ENCODE assay signal across 1 cellular context in genomic region chr22:46250035-46250782, GRCh38.
A peak's percentile ranks its signal among the peaks of the same experiment; 100 is the strongest.
TF ChIP-seq lines count a peak whose summit lies in the region.

A gene with protein sequence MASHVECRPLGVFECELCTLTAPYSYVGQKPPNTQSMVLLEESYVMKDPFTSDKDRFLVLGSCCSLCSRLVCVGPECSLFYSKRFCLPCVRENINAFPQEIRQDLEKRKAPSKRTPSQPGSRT (minus strand): TSS chr22:46250293. CDS start chr22:46248284, 2,009 bp downstream.

TF ChIP-seq in GM12878, 131 proteins besides CTCF, POLR2A, EP300 and RAD21 (continued from another document and continues in another):
- TF ChIP-seq, protein P1, sequence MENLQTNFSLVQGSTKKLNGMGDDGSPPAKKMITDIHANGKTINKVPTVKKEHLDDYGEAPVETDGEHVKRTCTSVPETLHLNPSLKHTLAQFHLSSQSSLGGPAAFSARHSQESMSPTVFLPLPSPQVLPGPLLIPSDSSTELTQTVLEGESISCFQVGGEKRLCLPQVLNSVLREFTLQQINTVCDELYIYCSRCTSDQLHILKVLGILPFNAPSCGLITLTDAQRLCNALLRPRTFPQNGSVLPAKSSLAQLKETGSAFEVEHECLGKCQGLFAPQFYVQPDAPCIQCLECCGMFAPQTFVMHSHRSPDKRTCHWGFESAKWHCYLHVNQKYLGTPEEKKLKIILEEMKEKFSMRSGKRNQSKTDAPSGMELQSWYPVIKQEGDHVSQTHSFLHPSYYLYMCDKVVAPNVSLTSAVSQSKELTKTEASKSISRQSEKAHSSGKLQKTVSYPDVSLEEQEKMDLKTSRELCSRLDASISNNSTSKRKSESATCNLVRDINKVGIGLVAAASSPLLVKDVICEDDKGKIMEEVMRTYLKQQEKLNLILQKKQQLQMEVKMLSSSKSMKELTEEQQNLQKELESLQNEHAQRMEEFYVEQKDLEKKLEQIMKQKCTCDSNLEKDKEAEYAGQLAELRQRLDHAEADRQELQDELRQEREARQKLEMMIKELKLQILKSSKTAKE (IDR thresholded peaks at IDR 0.05; ENCODE audit: low read depth, poor library complexity, severe bottlenecking) = no peak
- no peak for TF ChIP-seq ATF7 (IDR thresholded peaks at IDR 0.05; ENCODE audit: low read depth)
- TF ChIP-seq NFYA (IDR thresholded peaks at IDR 0.05; ENCODE audit: borderline replicate concordance, low read depth, low read length) = no peak
- TF ChIP-seq NR2C2 (IDR thresholded peaks at IDR 0.05; ENCODE audit: borderline replicate concordance, control insufficient read depth, insufficient read length, low read depth) = no peak
- TF ChIP-seq IRF3 (IDR thresholded peaks at IDR 0.05) = no peak
- TF ChIP-seq ZBTB33 (IDR thresholded peaks at IDR 0.05) = no peak
- TF ChIP-seq TAF1 (IDR thresholded peaks at IDR 0.05; ENCODE audit: borderline replicate concordance, low read depth, low read length) = peak; percentile 64; the same call in 1 of the 2 replicates
- no peak for TF ChIP-seq FOS (IDR thresholded peaks at IDR 0.05; ENCODE audit: borderline replicate concordance, extremely low read depth, insufficient read length)
- TF ChIP-seq MXI1 (IDR thresholded peaks at IDR 0.05; ENCODE audit: low read depth, low read length) = peak; percentile 59
- TF ChIP-seq SRF (IDR thresholded peaks at IDR 0.05; ENCODE audit: low read depth in 2 of 2, low read length in 2 of 2) = no peak
- no peak for TF ChIP-seq HDAC6 (IDR thresholded peaks at IDR 0.05; ENCODE audit: unreplicated experiment)
- peak in 1 of 2 experiments; percentile 17; a peak in 1 of 3 replicates for TF ChIP-seq EGR1 (IDR thresholded peaks at IDR 0.05; ENCODE audit: borderline replicate concordance in 1 of 2, low read depth in 2 of 2, low read length in 2 of 2)
- TF ChIP-seq ZNF24 (IDR thresholded peaks at IDR 0.05) = no peak
- TF ChIP-seq, protein P2, sequence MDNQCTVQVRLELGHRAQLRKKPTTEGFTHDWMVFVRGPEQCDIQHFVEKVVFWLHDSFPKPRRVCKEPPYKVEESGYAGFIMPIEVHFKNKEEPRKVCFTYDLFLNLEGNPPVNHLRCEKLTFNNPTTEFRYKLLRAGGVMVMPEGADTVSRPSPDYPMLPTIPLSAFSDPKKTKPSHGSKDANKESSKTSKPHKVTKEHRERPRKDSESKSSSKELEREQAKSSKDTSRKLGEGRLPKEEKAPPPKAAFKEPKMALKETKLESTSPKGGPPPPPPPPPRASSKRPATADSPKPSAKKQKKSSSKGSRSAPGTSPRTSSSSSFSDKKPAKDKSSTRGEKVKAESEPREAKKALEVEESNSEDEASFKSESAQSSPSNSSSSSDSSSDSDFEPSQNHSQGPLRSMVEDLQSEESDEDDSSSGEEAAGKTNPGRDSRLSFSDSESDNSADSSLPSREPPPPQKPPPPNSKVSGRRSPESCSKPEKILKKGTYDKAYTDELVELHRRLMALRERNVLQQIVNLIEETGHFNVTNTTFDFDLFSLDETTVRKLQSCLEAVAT (IDR thresholded peaks at IDR 0.05) = no peak
- TF ChIP-seq ETV6 (conservative IDR thresholded peaks at IDR 0.05 in 1 of 2, IDR thresholded peaks at IDR 0.05 in 1 of 2; ENCODE audit: borderline replicate concordance in 1 of 2, low read depth in 1 of 2) = no peak
- TF ChIP-seq MYC (IDR thresholded peaks at IDR 0.05; ENCODE audit: insufficient read depth, insufficient read length, insufficient replicate concordance, low read length, severe bottlenecking) = peak; percentile 21
- TF ChIP-seq HCFC1 (IDR thresholded peaks at IDR 0.05; ENCODE audit: low read length) = peak; percentile 17; the same call in 1 of the 2 replicates
- no peak for TF ChIP-seq SP1 (IDR thresholded peaks at IDR 0.05; ENCODE audit: low read depth, low read length)
- TF ChIP-seq RCOR1 (conservative IDR thresholded peaks at IDR 0.05; ENCODE audit: low read depth, low read length) = no peak
- TF ChIP-seq ZNF687 (IDR thresholded peaks at IDR 0.05) = peak; percentile 84
- peak; percentile 86 for TF ChIP-seq SIN3A (IDR thresholded peaks at IDR 0.05; ENCODE audit: low read depth, low read length)
- 0 out of 2 replicates have a peak, but pooled peaks have one; percentile 61 for TF ChIP-seq CBFB (IDR thresholded peaks at IDR 0.05; ENCODE audit: low read depth)
- no peak for TF ChIP-seq JUNB (IDR thresholded peaks at IDR 0.05)
- TF ChIP-seq WRNIP1 (IDR thresholded peaks at IDR 0.05; ENCODE audit: borderline replicate concordance, low read depth, low read length) = no peak
- no peak for TF ChIP-seq IRF5 (IDR thresholded peaks at IDR 0.05; ENCODE audit: borderline replicate concordance)
- TF ChIP-seq, protein P3, sequence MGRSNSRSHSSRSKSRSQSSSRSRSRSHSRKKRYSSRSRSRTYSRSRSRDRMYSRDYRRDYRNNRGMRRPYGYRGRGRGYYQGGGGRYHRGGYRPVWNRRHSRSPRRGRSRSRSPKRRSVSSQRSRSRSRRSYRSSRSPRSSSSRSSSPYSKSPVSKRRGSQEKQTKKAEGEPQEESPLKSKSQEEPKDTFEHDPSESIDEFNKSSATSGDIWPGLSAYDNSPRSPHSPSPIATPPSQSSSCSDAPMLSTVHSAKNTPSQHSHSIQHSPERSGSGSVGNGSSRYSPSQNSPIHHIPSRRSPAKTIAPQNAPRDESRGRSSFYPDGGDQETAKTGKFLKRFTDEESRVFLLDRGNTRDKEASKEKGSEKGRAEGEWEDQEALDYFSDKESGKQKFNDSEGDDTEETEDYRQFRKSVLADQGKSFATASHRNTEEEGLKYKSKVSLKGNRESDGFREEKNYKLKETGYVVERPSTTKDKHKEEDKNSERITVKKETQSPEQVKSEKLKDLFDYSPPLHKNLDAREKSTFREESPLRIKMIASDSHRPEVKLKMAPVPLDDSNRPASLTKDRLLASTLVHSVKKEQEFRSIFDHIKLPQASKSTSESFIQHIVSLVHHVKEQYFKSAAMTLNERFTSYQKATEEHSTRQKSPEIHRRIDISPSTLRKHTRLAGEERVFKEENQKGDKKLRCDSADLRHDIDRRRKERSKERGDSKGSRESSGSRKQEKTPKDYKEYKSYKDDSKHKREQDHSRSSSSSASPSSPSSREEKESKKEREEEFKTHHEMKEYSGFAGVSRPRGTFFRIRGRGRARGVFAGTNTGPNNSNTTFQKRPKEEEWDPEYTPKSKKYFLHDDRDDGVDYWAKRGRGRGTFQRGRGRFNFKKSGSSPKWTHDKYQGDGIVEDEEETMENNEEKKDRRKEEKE (IDR thresholded peaks at IDR 0.05) = no peak
- TF ChIP-seq KLF5 (IDR thresholded peaks at IDR 0.05; ENCODE audit: partially characterized antibody) = no peak
- peak; percentile 65 for TF ChIP-seq NRF1 (conservative IDR thresholded peaks at IDR 0.05; ENCODE audit: low read depth, low read length)
- TF ChIP-seq MTA2 (IDR thresholded peaks at IDR 0.05; ENCODE audit: low read depth) = no peak
- TF ChIP-seq EED (IDR thresholded peaks at IDR 0.05; ENCODE audit: low read depth) = no peak
- TF ChIP-seq BCL11A (IDR thresholded peaks at IDR 0.05; ENCODE audit: low read depth, low read length) = no peak
- TF ChIP-seq, protein P4, sequence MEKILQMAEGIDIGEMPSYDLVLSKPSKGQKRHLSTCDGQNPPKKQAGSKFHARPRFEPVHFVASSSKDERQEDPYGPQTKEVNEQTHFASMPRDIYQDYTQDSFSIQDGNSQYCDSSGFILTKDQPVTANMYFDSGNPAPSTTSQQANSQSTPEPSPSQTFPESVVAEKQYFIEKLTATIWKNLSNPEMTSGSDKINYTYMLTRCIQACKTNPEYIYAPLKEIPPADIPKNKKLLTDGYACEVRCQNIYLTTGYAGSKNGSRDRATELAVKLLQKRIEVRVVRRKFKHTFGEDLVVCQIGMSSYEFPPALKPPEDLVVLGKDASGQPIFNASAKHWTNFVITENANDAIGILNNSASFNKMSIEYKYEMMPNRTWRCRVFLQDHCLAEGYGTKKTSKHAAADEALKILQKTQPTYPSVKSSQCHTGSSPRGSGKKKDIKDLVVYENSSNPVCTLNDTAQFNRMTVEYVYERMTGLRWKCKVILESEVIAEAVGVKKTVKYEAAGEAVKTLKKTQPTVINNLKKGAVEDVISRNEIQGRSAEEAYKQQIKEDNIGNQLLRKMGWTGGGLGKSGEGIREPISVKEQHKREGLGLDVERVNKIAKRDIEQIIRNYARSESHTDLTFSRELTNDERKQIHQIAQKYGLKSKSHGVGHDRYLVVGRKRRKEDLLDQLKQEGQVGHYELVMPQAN (conservative IDR thresholded peaks at IDR 0.05) = peak; percentile 71
- no peak for TF ChIP-seq YBX1 (IDR thresholded peaks at IDR 0.05)
- TF ChIP-seq TCF12 (IDR thresholded peaks at IDR 0.05; ENCODE audit: low read depth, low read length) = no peak
- TF ChIP-seq ZNF217 (IDR thresholded peaks at IDR 0.05) = no peak
- TF ChIP-seq, protein P5, sequence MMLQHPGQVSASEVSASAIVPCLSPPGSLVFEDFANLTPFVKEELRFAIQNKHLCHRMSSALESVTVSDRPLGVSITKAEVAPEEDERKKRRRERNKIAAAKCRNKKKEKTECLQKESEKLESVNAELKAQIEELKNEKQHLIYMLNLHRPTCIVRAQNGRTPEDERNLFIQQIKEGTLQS (IDR thresholded peaks at IDR 0.05; ENCODE audit: borderline replicate concordance, extremely low read depth, low read depth, low read length) = no peak
- TF ChIP-seq EZH2 (IDR thresholded peaks at IDR 0.05; ENCODE audit: borderline replicate concordance, control insufficient read depth, low read depth, low read length) = no peak
- TF ChIP-seq GABPA (IDR thresholded peaks at IDR 0.05; ENCODE audit: low read depth) = peak; percentile 77
- 0 out of 2 replicates have a peak, but pooled peaks have one; percentile 33 for TF ChIP-seq CHD1 (IDR thresholded peaks at IDR 0.05; ENCODE audit: low read depth, low read length)
- TF ChIP-seq HDGF (IDR thresholded peaks at IDR 0.05) = no peak
